19 cellular contexts compared by ENCODE assay signal in the genomic region with DNA sequence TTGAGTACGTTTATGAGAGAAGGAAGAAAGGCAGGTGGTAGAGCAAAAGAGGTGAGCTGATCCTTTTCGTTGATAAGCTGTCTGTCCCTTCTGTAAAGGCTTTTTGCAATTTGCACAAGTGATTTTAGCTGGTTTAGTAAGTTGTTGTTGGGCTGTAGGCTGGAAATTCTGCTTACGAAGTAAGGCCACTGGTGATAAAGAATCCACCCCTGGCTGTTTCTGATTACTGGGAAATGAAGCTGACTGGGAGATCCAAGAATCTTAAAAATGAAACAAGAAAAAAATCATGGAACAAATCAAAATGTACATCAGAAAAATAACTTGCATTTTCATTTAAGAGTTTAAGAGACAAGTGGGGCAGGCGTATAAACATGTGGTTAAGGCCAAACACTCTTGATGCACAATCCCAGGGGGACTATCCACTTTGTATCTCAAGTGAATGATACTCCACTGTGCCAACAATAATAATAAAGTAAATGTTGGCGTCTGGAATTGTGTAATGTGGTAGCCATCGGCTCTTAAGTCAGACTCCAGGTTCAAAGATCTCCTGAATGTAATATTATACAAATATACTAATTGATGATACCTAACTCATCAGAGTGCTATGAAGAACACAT. TPM values are rescaled to one million over a fixed set of nuclear protein-coding genes. Genes with fewer than 3 reads are reported as not detected.
DNase-seq lines count a peak whose midpoint lies in the region; ATAC-seq and TF ChIP-seq lines count a peak whose summit lies in the region.
"Had no signal": no experiment of that assay in that cellular context is flagged by ENCODE, and none has a peak within 500 bp of the region (broad histone marks: within the 10 kb centered on the region; RNA-seq: fewer than 3 reads in every experiment).

No MANE protein-coding gene starts in this region.

- ATAC-seq in GM21381 (IDR thresholded peaks at IDR 0.05; ENCODE audit: unreplicated experiment) (no peak), HG02970 (IDR thresholded peaks at IDR 0.05; ENCODE audit: low FRiP score, unreplicated experiment) (no peak)
- ATAC-seq: activated T-cell treated with anti-CD3 and anti-CD28 coated beads, Interleukin-2, amount 50 U/mL, for 72 hours; pancreas had no signal

- peaks cover 19% of the 10 kb centered on the region for H3K79me1 ChIP-seq in mesenchymal stem cell (replicated peaks; ENCODE audit: low read length, poor library complexity, severe bottlenecking)

- H3K27ac Mint-ChIP-seq in chondrocyte (ENCODE audit: unreplicated experiment): peak overlapping the region; percentile 23
- H3K27ac Mint-ChIP-seq: activated T-cell treated with anti-CD3 and anti-CD28 coated beads, Interleukin-2, amount 50 U/mL, for 72 hours; B cell had no signal

- no peak overlapping the region for H3K4ac ChIP-seq in mesenchymal stem cell (ENCODE audit: low read depth in 1 of 2, low read length in 2 of 2)

- no peak overlapping the region for H2AK5ac ChIP-seq in mesenchymal stem cell (ENCODE audit: low read length, severe bottlenecking)

- H3K4me3 ChIP-seq in AG04450 (ENCODE audit: low read depth, low read length): no peak overlapping the region
- H3K4me3 ChIP-seq in GM23248: no peak overlapping the region
- no peak overlapping the region for H3K4me3 ChIP-seq in mesenchymal stem cell (ENCODE audit: insufficient read depth in 1 of 2, low read depth in 1 of 2, low read length in 2 of 2)
- H3K4me3 ChIP-seq: colonic mucosa, pancreas, SJSA1, spleen had no signal

- H2AFZ ChIP-seq in GM23248: no peak overlapping the region
- no peak overlapping the region for H2AFZ ChIP-seq in mesenchymal stem cell (ENCODE audit: low read depth, low read length)

- no peak overlapping the region for H4K91ac ChIP-seq in mesenchymal stem cell (ENCODE audit: low read length)

- peak; percentile 29 for DNase-seq in AG04450 (ENCODE audit: low read depth, low spot score)
- peak; percentile 61 for DNase-seq in GM23248
- DNase-seq in chondrocyte (ENCODE audit: low spot score): no peak
- DNase-seq in mesenchymal stem cell: no peak
- DNase-seq in activated CD8-positive, alpha-beta memory T cell treated with anti-CD3 and anti-CD28 coated beads, Interleukin-2, amount 50 U/mL, for 48 hours: no peak
- DNase-seq in Kasumi-1 (lab: John Stamatoyannopoulos, UW): no peak
- DNase-seq: activated CD4-positive, alpha-beta T cell treated with anti-CD3 and anti-CD28 coated beads, Interleukin-2, amount 50 U/mL, for 48 hours; activated T-cell treated with anti-CD3 and anti-CD28 coated beads, Interleukin-2, amount 50 U/mL, for 72 hours; colonic mucosa; Karpas-422; NCI-H146; pancreas; spleen; stimulated activated naive CD4-positive, alpha-beta T cell treated with Interleukin-2 at 50 U/mL for 16 hours had no signal

- no peak overlapping the region for H2BK15ac ChIP-seq in mesenchymal stem cell (ENCODE audit: low read depth, poor library complexity, severe bottlenecking)

- CTCF ChIA-PET in AG04450 (lab: Charles Lee): no interaction called here

- in situ Hi-C loops in GM23248 (cut with MboI): no loop called here

- TF ChIP-seq CTCF in AG04450 (IDR thresholded peaks at IDR 0.05; ENCODE audit: low read depth, low read length): no peak
- no peak for TF ChIP-seq CTCF in chondrocyte (IDR thresholded peaks at IDR 0.05)

- 46 to 54% methylated on average over 6 of the region's 6 CpGs for WGBS in GM23248 (ENCODE audit: low coverage in 1 of 2, low lambda C conversion rate in 2 of 2, missing lambda C conversion rate in 2 of 2), 2 experiments
- WGBS in mesenchymal stem cell: 95% methylated on average over 4 of the region's 6 CpGs

- H3K18ac ChIP-seq in mesenchymal stem cell (ENCODE audit: low read depth in 1 of 2, low read length in 2 of 2): no peak overlapping the region

- H3K27ac ChIP-seq in AG04450 (ENCODE audit: low read depth, low read length): no peak overlapping the region
- H3K27ac ChIP-seq in GM23248: no peak overlapping the region
- no peak overlapping the region for H3K27ac ChIP-seq in mesenchymal stem cell (ENCODE audit: low read length, poor library complexity, severe bottlenecking)
- H3K27ac ChIP-seq: colonic mucosa, epithelial cell of prostate, pancreas, SJSA1, spleen had no signal

- no peaks in the 10 kb centered on the region for H3K27me3 Mint-ChIP-seq in chondrocyte (ENCODE audit: low read depth)
- H3K27me3 Mint-ChIP-seq: B cell had no signal

- no peaks in the 10 kb centered on the region for H3K9me3 Mint-ChIP-seq in chondrocyte (ENCODE audit: low read depth)
- H3K9me3 Mint-ChIP-seq: activated T-cell treated with anti-CD3 and anti-CD28 coated beads, Interleukin-2, amount 50 U/mL, for 72 hours had no signal

- peaks cover 27% of the 10 kb centered on the region for H3K36me3 Mint-ChIP-seq in chondrocyte (ENCODE audit: low read depth)

- peaks cover 32% of the 10 kb centered on the region for H3K36me3 ChIP-seq in GM23248 (ENCODE audit: low read depth)
- H3K36me3 ChIP-seq in mesenchymal stem cell (ENCODE audit: control insufficient read depth in 1 of 2, insufficient read depth in 2 of 2, low read depth in 1 of 2, low read length in 2 of 2): peaks cover 28 to 57% of the 10 kb centered on the region in 2 experiments
- H3K36me3 ChIP-seq: colonic mucosa had no signal

- peaks cover 84% of the 10 kb centered on the region for H3K79me2 ChIP-seq in GM23248 (ENCODE audit: insufficient read depth)

- H3F3A ChIP-seq in GM23248 (ENCODE audit: insufficient read depth): 0 out of 2 replicates have a peak, but pooled peaks cover 9% of the 10 kb centered on the region

- H3K4me3 Mint-ChIP-seq in chondrocyte (ENCODE audit: unreplicated experiment): no peak overlapping the region
- H3K4me3 Mint-ChIP-seq: activated T-cell treated with anti-CD3 and anti-CD28 coated beads, Interleukin-2, amount 50 U/mL, for 72 hours; B cell had no signal

- H3K4me1 ChIP-seq in GM23248 (ENCODE audit: insufficient read depth) (peaks cover 8% of the 10 kb centered on the region; the same call in 1 of the 2 replicates), mesenchymal stem cell (ENCODE audit: control insufficient read depth, insufficient read depth, low read depth, low read length) (no peaks in the 10 kb centered on the region)
- H3K4me1 ChIP-seq: colonic mucosa, pancreas, SJSA1, spleen had no signal

- H4K8ac ChIP-seq in mesenchymal stem cell (ENCODE audit: low read length): no peak overlapping the region

- no peaks in the 10 kb centered on the region for H3K9me3 ChIP-seq in AG04450 (ENCODE audit: control insufficient read depth, insufficient read depth, low read length)
- H3K9me3 ChIP-seq in GM23248 (ENCODE audit: low read depth): no peaks in the 10 kb centered on the region
- no peaks in the 10 kb centered on the region for H3K9me3 ChIP-seq in mesenchymal stem cell (ENCODE audit: control insufficient read depth, low read length)
- H3K9me3 ChIP-seq: colonic mucosa, pancreas, SJSA1, spleen had no signal

- no peak overlapping the region for H2BK5ac ChIP-seq in mesenchymal stem cell (ENCODE audit: low read depth, low read length, poor library complexity, severe bottlenecking)

- H2BK120ac ChIP-seq in mesenchymal stem cell (ENCODE audit: low read depth, low read length): no peak overlapping the region

- no peaks in the 10 kb centered on the region for H3K9me2 ChIP-seq in GM23248 (ENCODE audit: insufficient read depth)

- H3K23ac ChIP-seq in mesenchymal stem cell (ENCODE audit: low read length in 2 of 2): no peak overlapping the region

- H4K20me1 ChIP-seq in GM23248 (ENCODE audit: insufficient read depth): no peaks in the 10 kb centered on the region; the same call in 1 of the 2 replicates

- H3K27me3 ChIP-seq in AG04450 (ENCODE audit: control insufficient read depth, insufficient read depth, low read length): no peaks in the 10 kb centered on the region
- no peaks in the 10 kb centered on the region for H3K27me3 ChIP-seq in GM23248 (replicated peaks; ENCODE audit: insufficient read depth)
- no peaks in the 10 kb centered on the region for H3K27me3 ChIP-seq in mesenchymal stem cell (ENCODE audit: control insufficient read depth in 1 of 2, insufficient read depth in 1 of 2, low read length in 2 of 2)
- H3K27me3 ChIP-seq: colonic mucosa, pancreas, SJSA1, spleen had no signal

- H3K9ac ChIP-seq in GM23248 (no peak overlapping the region), mesenchymal stem cell (ENCODE audit: low read length) (peak overlapping the region; percentile 7)

- H3K4me1 Mint-ChIP-seq in chondrocyte (ENCODE audit: low read depth): peaks cover 20% of the 10 kb centered on the region
- H3K4me1 Mint-ChIP-seq: B cell had no signal

- no peak overlapping the region for H2BK12ac ChIP-seq in mesenchymal stem cell (ENCODE audit: low read length in 2 of 2)

- H3K14ac ChIP-seq in mesenchymal stem cell (ENCODE audit: low read length in 2 of 2): no peak overlapping the region

- POLR2A ChIA-PET in AG04450 (lab: Yijun Ruan, JAX): no interaction called here

- H3K4me2 ChIP-seq in GM23248 (ENCODE audit: unreplicated experiment): no peak overlapping the region
- H3K4me2 ChIP-seq in mesenchymal stem cell (ENCODE audit: low read length, poor library complexity, severe bottlenecking): no peak overlapping the region

RNA-seq across cellular contexts. Expression of gene ZMYM5, which starts 24.6 kb away (rescaled TPM):
- polyA plus RNA-seq in AG04450 (2011; rRNA removed): 9.9 and 15.3 TPM in 2 replicates
- 5.6 and 10.1 TPM in 2 replicates for polyA minus RNA-seq in AG04450 (2011; rRNA and poly(A)+ RNA removed)
- 7.3 and 12.4 TPM in 2 replicates for total RNA-seq in GM23248 (2014; rRNA removed; shearing (Covaris generic))
- polyA plus RNA-seq in GM23248 (2016; fragmentation: Nextera tagmentation; extraction: Ambion mirVana): 16.4 and 16.9 TPM in 2 replicates
- total RNA-seq in chondrocyte: 13.3 to 15.8 TPM (median 14.0 TPM) in 3 replicates
- polyA plus RNA-seq in mesenchymal stem cell (2013, experiment 1 of 2): 12.2 TPM
- polyA plus RNA-seq in mesenchymal stem cell (2013, experiment 2 of 2): 13.4 TPM

RNA-seq across cellular contexts. Expression of gene PSPC1, which starts 56.1 kb away (rescaled TPM):
- 35.6 and 42.9 TPM in 2 replicates for polyA plus RNA-seq in AG04450 (2011; rRNA removed)
- 44.6 and 45.0 TPM in 2 replicates for polyA minus RNA-seq in AG04450 (2011; rRNA and poly(A)+ RNA removed)
- 16.8 and 27.9 TPM in 2 replicates for total RNA-seq in GM23248 (2014; rRNA removed; shearing (Covaris generic))
- polyA plus RNA-seq in GM23248 (2016; fragmentation: Nextera tagmentation; extraction: Ambion mirVana): 14.9 and 17.2 TPM in 2 replicates
- total RNA-seq in chondrocyte: 32.6 to 45.7 TPM (median 35.1 TPM) in 3 replicates
- polyA plus RNA-seq in mesenchymal stem cell (2013, experiment 1 of 2): 42.2 TPM
- polyA plus RNA-seq in mesenchymal stem cell (2013, experiment 2 of 2): 42.5 TPM

Comparison
In these comparisons a context has a peak if more than half of its experiments do, and no peak if none do; other contexts are left out.
1. DNase-seq: peak in AG04450 (single experiment) and GM23248 (single experiment); none in chondrocyte (single experiment), mesenchymal stem cell (single experiment), activated CD8-positive, alpha-beta memory T cell treated with anti-CD3 and anti-CD28 coated beads, Interleukin-2, amount 50 U/mL, for 48 hours (single experiment) and Kasumi-1 (0 of 2).